16 cellular contexts compared by ENCODE assay signal in genomic region chr1:206055069-206055625, GRCh38. TPM values are rescaled to one million over a fixed set of nuclear protein-coding genes. Genes with fewer than 3 reads are reported as not detected.
"Had no signal": no experiment of that assay in that cellular context is flagged by ENCODE, and none has a peak within 500 bp of the region (broad histone marks: within the 10 kb centered on the region; RNA-seq: fewer than 3 reads in every experiment).

No MANE protein-coding gene starts in this region.

RNA-seq across cellular contexts. Expression of gene RHEX, which starts 2.2 kb away (rescaled TPM):
- total RNA-seq: chondrocyte, dermis microvascular lymphatic vessel endothelial cell, fibroblast of lung, glomerular endothelial cell, mammary epithelial cell, mesothelial cell of epicardium, myocyte, right atrium auricular region had no signal
- polyA plus RNA-seq: fibroblast of lung, keratinocyte, mammary epithelial cell had no signal

RNA-seq across cellular contexts. Expression of gene CTSE, which starts 31.5 kb away (rescaled TPM):
- total RNA-seq: chondrocyte; dermis microvascular lymphatic vessel endothelial cell; fibroblast of lung; frontal cortex; glomerular endothelial cell; heart right ventricle; lower leg skin; mesothelial cell of epicardium; myocyte; natural killer cell treated with Interleukin-12 subunit alpha and Interleukin-12 subunit beta and Interleukin-15 and Interleukin-18, amount 100 ng/mL, for 72 hours; posterior vena cava; suprapubic skin; vagina had no signal
- polyA plus RNA-seq: fibroblast of lung had no signal

RNA-seq across cellular contexts. Expression of gene RAB7B, which starts 52.0 kb away (rescaled TPM):
- total RNA-seq: dermis microvascular lymphatic vessel endothelial cell; glomerular endothelial cell; natural killer cell treated with Interleukin-12 subunit alpha and Interleukin-12 subunit beta and Interleukin-15 and Interleukin-18, amount 100 ng/mL, for 72 hours had no signal
